In the genomic region with DNA sequence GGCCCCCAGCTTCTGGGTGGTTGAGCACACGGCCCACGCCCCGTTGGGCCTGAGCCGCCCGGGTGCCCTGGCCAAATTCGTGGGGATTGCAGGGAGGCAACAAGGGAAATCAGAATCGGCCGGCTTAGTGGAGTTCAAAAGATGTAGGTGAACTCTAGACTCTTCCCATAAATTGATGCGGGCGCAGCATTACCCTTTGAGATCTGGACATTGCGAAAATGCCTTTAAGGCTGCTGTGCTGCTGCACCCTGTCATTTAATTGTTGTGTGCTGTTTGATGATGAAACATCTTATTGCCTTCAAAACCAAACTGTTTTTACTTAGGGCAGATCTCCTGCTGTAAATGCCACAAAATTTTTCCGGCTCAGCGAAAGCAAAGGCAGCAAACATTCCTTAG, we compare ENCODE assay signal across 8 cellular contexts. TPM values are rescaled to one million over a fixed set of nuclear protein-coding genes. Genes with fewer than 3 reads are reported as not detected.
DNase-seq lines count a peak whose midpoint lies in the region; ATAC-seq and TF ChIP-seq lines count a peak whose summit lies in the region.

No MANE protein-coding gene starts in this region.

- peak overlapping the region; percentile 84 for H3K4me2 ChIP-seq in OCI-LY1 (ENCODE audit: low read length)

- DNase-seq in endodermal cell (no peak), neural crest cell (ENCODE audit: low read depth, low spot score) (no peak), HUDEP-2 (lab: John Stamatoyannopoulos, UW; ENCODE audit: unreplicated experiment in 76 of 76) (no peak)
- DNase-seq in activated effector memory CD4-positive, alpha-beta T cell treated with anti-CD3 and anti-CD28 coated beads, Interleukin-2, amount 50 U/mL, for 16 hours = no peak
- no peak for DNase-seq in stimulated activated CD4-positive, alpha-beta T cell treated with anti-CD3 and anti-CD28 coated beads, Interleukin-2, amount 100 ng/mL, for 24 hours

- no peaks in the 10 kb centered on the region for H3K36me3 Mint-ChIP-seq in endodermal cell (ENCODE audit: low read depth)
- peaks cover 3% of the 10 kb centered on the region for H3K36me3 Mint-ChIP-seq in neural crest cell (ENCODE audit: low read depth)

- no peak overlapping the region for H3K27ac Mint-ChIP-seq in endodermal cell
- H3K27ac Mint-ChIP-seq in neural crest cell (ENCODE audit: unreplicated experiment) = no peak overlapping the region

- WGBS in endodermal cell (ENCODE audit: insufficient coverage in 1 of 2, insufficient read length in 1 of 2), 2 experiments = 24 to 46% methylated on average over 2 to 13 of the region's 13 CpGs

- H3K9ac ChIP-seq in OCI-LY1 (ENCODE audit: low read length) = peak overlapping the region; percentile 52; the same call in 1 of the 2 replicates
- H3K9ac ChIP-seq in endodermal cell (ENCODE audit: extremely low read depth, low read length, poor library complexity, severe bottlenecking) = no peak overlapping the region

- H3F3A ChIP-seq in OCI-LY1 (ENCODE audit: insufficient read depth, low read length) = no peaks in the 10 kb centered on the region

- H3K4me3 Mint-ChIP-seq in endodermal cell = peak overlapping the region; percentile 63
- H3K4me3 Mint-ChIP-seq in neural crest cell = peak overlapping the region; percentile 86

- H3K9me3 ChIP-seq in OCI-LY1 (ENCODE audit: low read length) (no peaks in the 10 kb centered on the region), endodermal cell (ENCODE audit: control insufficient read depth, low read length) (peaks cover 11% of the 10 kb centered on the region)

- no peaks in the 10 kb centered on the region for H3K27me3 ChIP-seq in OCI-LY1 (ENCODE audit: insufficient read depth, low read length)
- H3K27me3 ChIP-seq in endodermal cell (ENCODE audit: control insufficient read depth, insufficient read depth, low read length, poor library complexity, severe bottlenecking) = no peaks in the 10 kb centered on the region

- no peak for ATAC-seq in HG03439 (IDR thresholded peaks at IDR 0.05; ENCODE audit: unreplicated experiment)

- peaks cover 8% of the 10 kb centered on the region for H3K4me1 ChIP-seq in OCI-LY1 (ENCODE audit: insufficient read depth, low read length, severe bottlenecking)
- peaks cover 3% of the 10 kb centered on the region for H3K4me1 ChIP-seq in endodermal cell (ENCODE audit: control insufficient read depth, insufficient read depth, low read length)

- H3K27ac ChIP-seq in OCI-LY1 (ENCODE audit: low read depth, low read length, poor library complexity, severe bottlenecking) = no peak overlapping the region
- H3K27ac ChIP-seq in endodermal cell (ENCODE audit: low read depth, low read length) = no peak overlapping the region

- no peaks in the 10 kb centered on the region for H3K9me2 ChIP-seq in OCI-LY1 (ENCODE audit: low read depth, low read length)

- H3K9me3 Mint-ChIP-seq in endodermal cell (peaks cover 54% of the 10 kb centered on the region), neural crest cell (peaks cover 16% of the 10 kb centered on the region)

- H2AFZ ChIP-seq in OCI-LY1 (ENCODE audit: low read length) = peak overlapping the region; percentile 85; the same call in 1 of the 2 replicates

- H3K79me2 ChIP-seq in OCI-LY1 (ENCODE audit: insufficient read depth, low read length) = no peaks in the 10 kb centered on the region

- H3K36me3 ChIP-seq in OCI-LY1 (ENCODE audit: insufficient read depth, low read length) (no peaks in the 10 kb centered on the region; the same call in 1 of the 2 replicates), endodermal cell (ENCODE audit: control insufficient read depth, insufficient read depth, low read length) (no peaks in the 10 kb centered on the region)

- peaks cover 18% of the 10 kb centered on the region for H3K4me1 Mint-ChIP-seq in endodermal cell
- H3K4me1 Mint-ChIP-seq in neural crest cell = peaks cover 18% of the 10 kb centered on the region

- TF ChIP-seq CTCF in GM12875 (IDR thresholded peaks at IDR 0.05; ENCODE audit: borderline replicate concordance, insufficient read depth, low read depth, low read length) = no peak
- TF ChIP-seq CTCF in OCI-LY1 (IDR thresholded peaks at IDR 0.05; ENCODE audit: low read length) = no peak
- no peak for TF ChIP-seq CTCF in endodermal cell (conservative IDR thresholded peaks at IDR 0.05)
- TF ChIP-seq CTCF in neural crest cell (conservative IDR thresholded peaks at IDR 0.05) = no peak

- peaks cover 17% of the 10 kb centered on the region for H3K27me3 Mint-ChIP-seq in endodermal cell (ENCODE audit: insufficient read depth)
- H3K27me3 Mint-ChIP-seq in neural crest cell (ENCODE audit: low read depth) = peaks cover 69% of the 10 kb centered on the region

- H3K4me3 ChIP-seq in GM12875 (ENCODE audit: low read depth, low read length) (peak overlapping the region; percentile 65), OCI-LY1 (ENCODE audit: low read depth, low read length, poor library complexity, severe bottlenecking) (peak overlapping the region; percentile 68), endodermal cell (ENCODE audit: low read length) (peak overlapping the region; percentile 82)

- no peaks in the 10 kb centered on the region for H4K20me1 ChIP-seq in OCI-LY1 (ENCODE audit: insufficient read depth, low read length)

RNA-seq across cellular contexts. Expression of a gene that starts 0.4 kb away (rescaled TPM):
- 10 to 100 TPM; 13.7 to 15.7 TPM for total RNA-seq in endodermal cell
- 9.8 TPM for polyA plus RNA-seq in endodermal cell (2013, experiment 1 of 2)
- 9.4 TPM for polyA plus RNA-seq in endodermal cell (2013, experiment 2 of 2)
- 12.7 and 13.2 TPM in 2 replicates for total RNA-seq in neural crest cell

RNA-seq across cellular contexts. Expression of a gene that starts 28.8 kb away (rescaled TPM):
- total RNA-seq in endodermal cell = not detected
- polyA plus RNA-seq in endodermal cell (2013, experiment 1 of 2) = not detected
- not detected for polyA plus RNA-seq in endodermal cell (2013, experiment 2 of 2)
- not detected in 2 replicates for total RNA-seq in neural crest cell

RNA-seq across cellular contexts. Expression of a gene that starts 43.0 kb away (rescaled TPM):
- total RNA-seq in endodermal cell (10 to 100 TPM; 66.5 to 70.8 TPM), neural crest cell (81.0 and 83.5 TPM in 2 replicates)
- 66.7 TPM for polyA plus RNA-seq in endodermal cell (2013, experiment 1 of 2)
- polyA plus RNA-seq in endodermal cell (2013, experiment 2 of 2) = 62.1 TPM

RNA-seq across cellular contexts. Expression of a gene that starts 54.8 kb away (rescaled TPM):
- total RNA-seq in endodermal cell = under 1 TPM; 0.13 to 0.55 TPM
- polyA plus RNA-seq in endodermal cell (2013, experiment 1 of 2) = 0.07 TPM
- polyA plus RNA-seq in endodermal cell (2013, experiment 2 of 2) = not detected
- 0.07 and 0.12 TPM in 2 replicates for total RNA-seq in neural crest cell
